22 cellular contexts compared by ENCODE assay signal in the genomic region with DNA sequence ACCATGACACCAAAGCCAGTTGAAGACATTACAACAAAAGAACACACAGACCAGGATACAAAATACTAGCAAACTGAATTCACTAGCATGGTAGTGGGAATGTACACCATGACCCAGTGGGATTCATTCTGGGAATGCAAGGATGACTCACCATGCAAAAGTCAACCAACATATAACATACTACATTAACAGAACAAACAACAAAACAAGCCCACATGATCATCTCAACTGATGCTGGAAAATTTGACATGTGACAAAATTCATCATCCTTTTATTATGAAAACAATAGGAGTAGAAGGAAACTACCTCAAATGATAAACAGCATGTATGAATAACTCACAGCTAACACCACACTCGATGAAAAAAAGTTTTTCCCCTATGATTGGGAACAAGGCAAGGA.
DNase-seq lines count a peak whose midpoint lies in the region; ATAC-seq and TF ChIP-seq lines count a peak whose summit lies in the region.
"Had no signal": no experiment of that assay in that cellular context is flagged by ENCODE, and none has a peak within 500 bp of the region (broad histone marks: within the 10 kb centered on the region; RNA-seq: fewer than 3 reads in every experiment).

No MANE protein-coding gene starts in this region.

- WGBS in mammary epithelial cell (ENCODE audit: low coverage, missing lambda C conversion rate): 100% methylated on average over 1 of the region's 1 CpG
- 91 to 98% methylated on average over 1 of the region's 1 CpG for WGBS in aorta, 2 donors

- no peaks in the 10 kb centered on the region for H3K27me3 Mint-ChIP-seq in effector memory CD8-positive, alpha-beta T cell
- H3K27me3 Mint-ChIP-seq: activated naive CD8-positive, alpha-beta T cell treated with anti-CD3 and anti-CD28 coated beads, Interleukin-2, amount 10 ng/mL, durations not matched to agents 7 days and 5 days; progenitor cell of endocrine pancreas had no signal

- H4K20me1 ChIP-seq in mammary epithelial cell (ENCODE audit: insufficient read depth, low read length): no peaks in the 10 kb centered on the region

- H3K9me3 ChIP-seq in mammary epithelial cell (replicated peaks; ENCODE audit: insufficient read depth, low read length): no peaks in the 10 kb centered on the region
- H3K9me3 ChIP-seq in aorta (ENCODE audit: control insufficient read depth, low read length): peaks cover 2% of the 10 kb centered on the region
- H3K9me3 ChIP-seq: lower lobe of right lung had no signal

- H3K4me1 ChIP-seq in ACC112 (ENCODE audit: control insufficient read depth, insufficient read depth, low read length, unreplicated experiment) (peaks cover 8% of the 10 kb centered on the region), mammary epithelial cell (ENCODE audit: insufficient read depth, low read length) (no peaks in the 10 kb centered on the region), aorta (ENCODE audit: control insufficient read depth in 1 of 2, insufficient read depth in 2 of 2, low read length in 2 of 2) (no peaks in the 10 kb centered on the region)
- H3K4me1 ChIP-seq: lower lobe of right lung had no signal

- CTCF ChIA-PET in mammary epithelial cell (lab: Charles Lee; ENCODE audit: low non-redundant PET): no interaction called here

- H3K4me1 Mint-ChIP-seq in effector memory CD8-positive, alpha-beta T cell (ENCODE audit: low read depth in 2 of 2): peaks cover 2% of the 10 kb centered on the region in 2 donors
- H3K4me1 Mint-ChIP-seq: activated naive CD8-positive, alpha-beta T cell treated with anti-CD3 and anti-CD28 coated beads, Interleukin-2, amount 10 ng/mL, durations not matched to agents 7 days and 5 days; CD14-positive monocyte had no signal

- H3K27ac ChIP-seq in ACC112 (ENCODE audit: low read depth, low read length) (0 out of 2 replicates have a peak overlapping the region, but pooled peaks have one; percentile 2), mammary epithelial cell (ENCODE audit: insufficient read depth, low read depth, low read length) (no peak overlapping the region), aorta (ENCODE audit: low read depth in 1 of 2, low read length in 2 of 2) (no peak overlapping the region)
- H3K27ac ChIP-seq: lower lobe of right lung had no signal

- BruUV-seq in mammary epithelial cell (replicated peaks; lab: Mats Ljungman, UMichigan): no TSS peak

- H3K79me2 ChIP-seq in ACC112 (ENCODE audit: control insufficient read depth, insufficient read depth, low read length, unreplicated experiment) (no peaks in the 10 kb centered on the region), mammary epithelial cell (ENCODE audit: insufficient read depth, low read length) (no peaks in the 10 kb centered on the region)

- in situ Hi-C loops in mammary epithelial cell (cut with MboI; ENCODE audit: low sequenced_read_pairs in 2 of 2): no loop called here

- H2AFZ ChIP-seq in ACC112 (ENCODE audit: low read length, unreplicated experiment) (no peak overlapping the region), mammary epithelial cell (ENCODE audit: low read depth, low read length) (no peak overlapping the region)

- H3K9ac ChIP-seq in mammary epithelial cell (ENCODE audit: insufficient read depth, low read length): no peak overlapping the region

- DNase-seq in mammary epithelial cell (peak; percentile 24), fibroblast of the conjunctiva (ENCODE audit: low read depth) (peak; percentile 13), aorta (no peak)
- no peak for DNase-seq in effector memory CD8-positive, alpha-beta T cell
- DNase-seq: activated CD4-positive, CD25-positive, alpha-beta regulatory T cell treated with anti-CD3 and anti-CD28 coated beads, Interleukin-2, amount 50 U/mL, for 72 hours; activated naive CD8-positive, alpha-beta T cell treated with anti-CD3 and anti-CD28 coated beads, Interleukin-2, amount 10 ng/mL, durations not matched to agents 7 days and 5 days; cortex of kidney; Kasumi-1; kidney; lower lobe of right lung; NCI-H1092; NCI-H1930; NCI-H748 treated with DMSO at 0.1 percent for 48 hours; stimulated activated CD4-positive, alpha-beta T cell treated with anti-CD3 and anti-CD28 coated beads, Interleukin-1b, Interleukin-23, amount 100 ng/mL, for 48 hours; T-helper 9 cell had no signal

- intact Hi-C loops in mammary epithelial cell (cut with micrococcal nuclease): no loop called here
- intact Hi-C loops in aorta (cut with DNase I): no loop called here

- no peak overlapping the region for H3K4me3 Mint-ChIP-seq in effector memory CD8-positive, alpha-beta T cell
- H3K4me3 Mint-ChIP-seq: activated naive CD8-positive, alpha-beta T cell treated with anti-CD3 and anti-CD28 coated beads, Interleukin-2, amount 10 ng/mL, durations not matched to agents 7 days and 5 days; CD14-positive monocyte had no signal

- 0 out of 2 replicates have a peak, but pooled peaks cover 4% of the 10 kb centered on the region for H3K36me3 ChIP-seq in ACC112 (ENCODE audit: insufficient read depth, low read length)
- H3K36me3 ChIP-seq in mammary epithelial cell (ENCODE audit: insufficient read depth, low read length): no peaks in the 10 kb centered on the region
- peaks cover 1 to 11% of the 10 kb centered on the region in 2 donors for H3K36me3 ChIP-seq in aorta (ENCODE audit: control insufficient read depth in 1 of 2, insufficient read depth in 2 of 2, low read length in 1 of 2)

- ATAC-seq in HG02610 (IDR thresholded peaks at IDR 0.05; ENCODE audit: unreplicated experiment): peak; percentile 66
- no peak for ATAC-seq in aorta (ENCODE audit: low FRiP score)
- no peak for ATAC-seq in HG03025 (IDR thresholded peaks at IDR 0.05; ENCODE audit: low FRiP score, unreplicated experiment)
- no peak for ATAC-seq in effector memory CD8-positive, alpha-beta T cell (replicated peaks)
- ATAC-seq in GM21515 (IDR thresholded peaks at IDR 0.05; ENCODE audit: unreplicated experiment): no peak
- ATAC-seq: HCT116, lower lobe of right lung had no signal

- H3K4me3 ChIP-seq in ACC112 (ENCODE audit: low read depth, low read length) (no peak overlapping the region), mammary epithelial cell (replicated peaks in 1 of 3; ENCODE audit: insufficient read depth in 1 of 3, low read depth in 2 of 3, low read length in 3 of 3) (no peak overlapping the region), aorta (ENCODE audit: low read length in 2 of 2) (no peak overlapping the region)
- H3K4me3 ChIP-seq: lower lobe of right lung had no signal

- no peaks in the 10 kb centered on the region for H3K9me3 Mint-ChIP-seq in effector memory CD8-positive, alpha-beta T cell
- H3K9me3 Mint-ChIP-seq: activated naive CD8-positive, alpha-beta T cell treated with anti-CD3 and anti-CD28 coated beads, Interleukin-2, amount 10 ng/mL, durations not matched to agents 7 days and 5 days had no signal

- H3K27ac Mint-ChIP-seq in effector memory CD8-positive, alpha-beta T cell: peak overlapping the region in 1 of 2 donors; percentile 32
- H3K27ac Mint-ChIP-seq: activated naive CD8-positive, alpha-beta T cell treated with anti-CD3 and anti-CD28 coated beads, Interleukin-2, amount 10 ng/mL, durations not matched to agents 7 days and 5 days; CD14-positive monocyte; progenitor cell of endocrine pancreas had no signal

- dilution Hi-C loops in mammary epithelial cell (cut with HindIII; ENCODE audit: low sequenced_read_pairs): no loop called here

- peaks cover 43% of the 10 kb centered on the region for H3K36me3 Mint-ChIP-seq in effector memory CD8-positive, alpha-beta T cell (ENCODE audit: insufficient read depth)

- no peak overlapping the region for H3K4me2 ChIP-seq in mammary epithelial cell (ENCODE audit: insufficient read depth, low read depth, low read length)

- H3K27me3 ChIP-seq in ACC112 (ENCODE audit: insufficient read depth, low read length): no peaks in the 10 kb centered on the region
- H3K27me3 ChIP-seq in mammary epithelial cell (ENCODE audit: insufficient read depth, low read length): no peaks in the 10 kb centered on the region
- no peaks in the 10 kb centered on the region for H3K27me3 ChIP-seq in aorta (ENCODE audit: control insufficient read depth in 1 of 2, insufficient read depth in 2 of 2, low read length in 1 of 2)

- no peak for TF ChIP-seq CTCF in mammary epithelial cell (conservative IDR thresholded peaks at IDR 0.05 in 1 of 2, IDR thresholded peaks at IDR 0.05 in 1 of 2; ENCODE audit: extremely low read depth in 1 of 2, insufficient read depth in 1 of 2, low read depth in 1 of 2, low read length in 2 of 2)

Comparison
In these comparisons a context has a peak if more than half of its experiments do, and no peak if none do; other contexts are left out.
1. DNase-seq: peak in mammary epithelial cell (single experiment) and fibroblast of the conjunctiva (single experiment); none in aorta (0 of 2) and effector memory CD8-positive, alpha-beta T cell (0 of 3).